ENCODE assay signal across 26 cellular contexts in the genomic region with DNA sequence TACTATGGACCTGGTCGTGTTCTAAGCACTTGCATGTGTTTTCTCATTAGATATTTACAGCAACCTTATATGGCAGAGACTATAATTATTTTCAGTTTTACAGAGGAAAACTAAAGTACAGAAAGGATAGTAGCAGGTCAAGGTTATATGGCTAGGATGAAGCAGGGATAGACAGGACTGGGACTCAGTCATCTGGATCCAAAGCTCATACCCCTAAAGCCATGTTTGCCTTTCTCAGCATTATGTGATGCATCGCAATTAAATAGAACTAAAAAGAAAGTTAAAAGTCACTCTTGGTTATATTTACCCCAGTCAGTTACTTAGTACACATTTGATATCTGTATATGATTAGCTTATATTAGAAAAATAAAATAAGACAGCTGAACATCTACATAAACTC. TPM values are rescaled to one million over a fixed set of nuclear protein-coding genes. Genes with fewer than 3 reads are reported as not detected.
A peak's percentile ranks its signal among the peaks of the same experiment; 100 is the strongest.
DNase-seq lines count a peak whose midpoint lies in the region; ATAC-seq and TF ChIP-seq lines count a peak whose summit lies in the region.
"Had no signal": no experiment of that assay in that cellular context is flagged by ENCODE, and none has a peak within 500 bp of the region (broad histone marks: within the 10 kb centered on the region; RNA-seq: fewer than 3 reads in every experiment).

No MANE protein-coding gene starts in this region.

- peaks cover 5 to 37% (median 15%) of the 10 kb centered on the region in 4 donors for H3K4me1 ChIP-seq in liver (ENCODE audit: control insufficient read depth in 4 of 4, insufficient read depth in 4 of 4, low read length in 3 of 4)
- H3K4me1 ChIP-seq in neutrophil (ENCODE audit: control insufficient read depth in 1 of 2, insufficient read depth in 1 of 2, low read depth in 1 of 2, low read length in 1 of 2), result peaks cover 30 to 52% of the 10 kb centered on the region in 2 experiments
- H3K4me1 ChIP-seq in smooth muscle cell (ENCODE audit: low read depth), result no peaks in the 10 kb centered on the region
- H3K4me1 ChIP-seq: BE2C, BLaER1 had no signal

- H3K9ac ChIP-seq in liver (ENCODE audit: low read depth in 1 of 2, low read length in 2 of 2), result no peak overlapping the region
- H3K9ac ChIP-seq in smooth muscle cell (ENCODE audit: low read depth), result no peak overlapping the region
- H3K9ac ChIP-seq: BLaER1 had no signal

- TF ChIP-seq RAD21 in liver (IDR thresholded peaks at IDR 0.05), result no peak

- peak overlapping the region; percentile 97 for H3K27ac ChIP-seq in 22Rv1
- peak overlapping the region in 1 of 2 donors; percentile 23 for H3K27ac ChIP-seq in liver (ENCODE audit: low read depth in 1 of 2, low read length in 2 of 2)
- H3K27ac ChIP-seq in neutrophil, result peak overlapping the region; percentile 64
- H3K27ac ChIP-seq in smooth muscle cell (ENCODE audit: low read depth), result no peak overlapping the region
- H3K27ac ChIP-seq: BLaER1 had no signal

- TF ChIP-seq CTCF in 22Rv1 (IDR thresholded peaks at IDR 0.05) (no peak), liver (IDR thresholded peaks at IDR 0.05; ENCODE audit: low read depth, low read length, missing input control) (no peak), neutrophil (IDR thresholded peaks at IDR 0.05) (no peak), smooth muscle cell (IDR thresholded peaks at IDR 0.05; ENCODE audit: borderline replicate concordance, insufficient read depth, poor library complexity, severe bottlenecking) (no peak)

- no peaks in the 10 kb centered on the region for H3K36me3 Mint-ChIP-seq in activated naive CD8-positive, alpha-beta T cell treated with anti-CD3 and anti-CD28 coated beads for 36 hours
- H3K36me3 Mint-ChIP-seq: CD4-positive, alpha-beta memory T cell; CD4-positive, CD25-positive, alpha-beta regulatory T cell; CD8-positive, alpha-beta memory T cell had no signal

- intact Hi-C loops in Right ventricle myocardium superior (cut with DNase I) (no loop called here), left ventricle myocardium superior (cut with micrococcal nuclease) (no loop called here)

- no peak overlapping the region for H3K27ac Mint-ChIP-seq in activated naive CD8-positive, alpha-beta T cell treated with anti-CD3 and anti-CD28 coated beads for 36 hours
- H3K27ac Mint-ChIP-seq: CD14-positive monocyte; CD4-positive, alpha-beta memory T cell; CD8-positive, alpha-beta memory T cell had no signal

- no peaks in the 10 kb centered on the region for H3F3A ChIP-seq in smooth muscle cell (ENCODE audit: low read depth)

- H4K20me1 ChIP-seq in smooth muscle cell (ENCODE audit: low read depth), result no peaks in the 10 kb centered on the region
- H4K20me1 ChIP-seq: BLaER1 had no signal

- H3K36me3 ChIP-seq in liver (ENCODE audit: control insufficient read depth in 4 of 4, insufficient read depth in 3 of 4, low read depth in 1 of 4, low read length in 3 of 4), result no peaks in the 10 kb centered on the region
- H3K36me3 ChIP-seq in neutrophil, result peaks cover 4% of the 10 kb centered on the region
- no peaks in the 10 kb centered on the region for H3K36me3 ChIP-seq in smooth muscle cell (ENCODE audit: low read depth)
- H3K36me3 ChIP-seq: BE2C, BLaER1 had no signal

- H3K9me3 ChIP-seq in liver (ENCODE audit: control insufficient read depth in 4 of 4, low read length in 3 of 4) (no peaks in the 10 kb centered on the region), neutrophil (no peaks in the 10 kb centered on the region), smooth muscle cell (replicated peaks; ENCODE audit: low read depth) (no peaks in the 10 kb centered on the region)
- H3K9me3 ChIP-seq: BE2C, BLaER1 had no signal

- DNase-seq in Right ventricle myocardium superior (no peak), left ventricle myocardium superior (no peak), smooth muscle cell (lab: John Stamatoyannopoulos, UW; ENCODE audit: unreplicated experiment) (no peak)
- DNase-seq in activated naive CD8-positive, alpha-beta T cell treated with anti-CD3 and anti-CD28 coated beads for 36 hours, result no peak
- DNase-seq: 8988T; ACHN; BE2C; C1 segment of cervical spinal cord; CD4-positive, alpha-beta memory T cell; CD4-positive, CD25-positive, alpha-beta regulatory T cell; CD8-positive, alpha-beta memory T cell; COR-L47; DMS 273 treated with DMSO at 0.1 percent for 48 hours; DMS153; DMS53; DMS79; DND-41; EL; GDM1 had no signal

- H3K79me2 ChIP-seq in smooth muscle cell (ENCODE audit: low read depth), result no peaks in the 10 kb centered on the region

- no peaks in the 10 kb centered on the region for H3K4me1 Mint-ChIP-seq in activated naive CD8-positive, alpha-beta T cell treated with anti-CD3 and anti-CD28 coated beads for 36 hours
- H3K4me1 Mint-ChIP-seq: CD4-positive, alpha-beta memory T cell; CD4-positive, CD25-positive, alpha-beta regulatory T cell; CD8-positive, alpha-beta memory T cell had no signal

- no peaks in the 10 kb centered on the region for H3K27me3 Mint-ChIP-seq in activated naive CD8-positive, alpha-beta T cell treated with anti-CD3 and anti-CD28 coated beads for 36 hours
- H3K27me3 Mint-ChIP-seq: CD4-positive, alpha-beta memory T cell; CD4-positive, CD25-positive, alpha-beta regulatory T cell; CD8-positive, alpha-beta memory T cell had no signal

- ATAC-seq in Right ventricle myocardium superior (ENCODE audit: poor library complexity), result peak; percentile 11
- no peak for ATAC-seq in left ventricle myocardium superior
- ATAC-seq: GM12878 had no signal

- H3K27me3 ChIP-seq in liver (ENCODE audit: control insufficient read depth in 4 of 4, insufficient read depth in 4 of 4, low read length in 3 of 4), result no peaks in the 10 kb centered on the region
- H3K27me3 ChIP-seq in neutrophil, result no peaks in the 10 kb centered on the region
- no peaks in the 10 kb centered on the region for H3K27me3 ChIP-seq in smooth muscle cell (ENCODE audit: low read depth)
- H3K27me3 ChIP-seq: BE2C, BLaER1 had no signal

- 61% methylated on average over 2 of the region's 2 CpGs for WGBS in liver
- WGBS in smooth muscle cell (ENCODE audit: low lambda C conversion rate), result 88% methylated on average over 2 of the region's 2 CpGs

- no peak overlapping the region for H2AFZ ChIP-seq in smooth muscle cell (ENCODE audit: low read depth)

- H3K4me3 ChIP-seq in liver (ENCODE audit: low read depth in 1 of 3, low read length in 3 of 3), result no peak overlapping the region
- H3K4me3 ChIP-seq in neutrophil (ENCODE audit: low read depth in 1 of 2, low read length in 1 of 2), result no peak overlapping the region
- no peak overlapping the region for H3K4me3 ChIP-seq in smooth muscle cell
- H3K4me3 ChIP-seq: BLaER1, GM12878 had no signal

- peaks cover 1% of the 10 kb centered on the region for H3K9me3 Mint-ChIP-seq in activated naive CD8-positive, alpha-beta T cell treated with anti-CD3 and anti-CD28 coated beads for 36 hours

- H3K4me2 ChIP-seq in smooth muscle cell, result no peak overlapping the region
- H3K4me2 ChIP-seq: BLaER1 had no signal

- H3K4me3 Mint-ChIP-seq in activated naive CD8-positive, alpha-beta T cell treated with anti-CD3 and anti-CD28 coated beads for 36 hours, result no peak overlapping the region
- H3K4me3 Mint-ChIP-seq: CD14-positive monocyte; CD4-positive, alpha-beta memory T cell; CD4-positive, CD25-positive, alpha-beta regulatory T cell; CD8-positive, alpha-beta memory T cell had no signal

TF ChIP-seq in liver, 16 proteins besides CTCF, POLR2A, EP300 and RAD21:
- TF ChIP-seq TAF1 (conservative IDR thresholded peaks at IDR 0.05) (no peak), HNF4A (conservative IDR thresholded peaks at IDR 0.05) (peak; percentile 15 to 39)

RNA-seq across cellular contexts. Expression of gene LIN7A, which starts 13.3 kb away (rescaled TPM):
- total RNA-seq in Right ventricle myocardium superior, result 9.8 TPM
- total RNA-seq in left ventricle myocardium superior, result 14.4 TPM
- total RNA-seq in liver, result 10 to 100 TPM in 1 of 2 donors, 1 to 10 TPM in 1; 9.7 to 20.6 TPM
- polyA plus RNA-seq in liver, result 1 to 10 TPM; 6.0 to 8.6 TPM
- total RNA-seq in activated naive CD8-positive, alpha-beta T cell treated with anti-CD3 and anti-CD28 coated beads for 36 hours, result not detected
- 3.2 and 3.8 TPM in 2 replicates for total RNA-seq in smooth muscle cell
- polyA plus RNA-seq in smooth muscle cell, result 2.0 and 2.2 TPM in 2 replicates
- total RNA-seq: CD4-positive, alpha-beta memory T cell; CD8-positive, alpha-beta memory T cell; G401 had no signal
- polyA plus RNA-seq: CD4-positive, alpha-beta memory T cell; CD8-positive, alpha-beta memory T cell had no signal
